Comparison of ENCODE assay signal across 8 cellular contexts in genomic region chr4:174318829-174319764, GRCh38. TPM values are rescaled to one million over a fixed set of nuclear protein-coding genes. Genes with fewer than 3 reads are reported as not detected.
DNase-seq lines count a peak whose midpoint lies in the region; ATAC-seq, FAIRE-seq and TF ChIP-seq lines count a peak whose summit lies in the region.

No MANE protein-coding gene starts in this region.

- intact Hi-C loops in kidney (cut with DNase I): no loop called here

- no peak overlapping the region for H3K9ac ChIP-seq in kidney (ENCODE audit: low read length in 2 of 2)

- H3K27ac ChIP-seq in kidney (ENCODE audit: low read depth in 2 of 2, low read length in 2 of 2): no peak overlapping the region

- FAIRE-seq in kidney (lab: Jason Lieb, UNC): peak; percentile 94

- TF ChIP-seq CTCF in WI38 (IDR thresholded peaks at IDR 0.05; ENCODE audit: low read depth, low read length) (peak; percentile 34; the same call in 1 of the 2 replicates), kidney (IDR thresholded peaks at IDR 0.05; ENCODE audit: borderline replicate concordance, extremely low read depth, insufficient read depth) (peak; percentile 50)

- no peak for ATAC-seq in GM19452 (IDR thresholded peaks at IDR 0.05; ENCODE audit: unreplicated experiment)
- ATAC-seq in HG03135 (IDR thresholded peaks at IDR 0.05; ENCODE audit: unreplicated experiment): no peak

- H3K4me1 ChIP-seq in kidney (ENCODE audit: control insufficient read depth in 1 of 2, insufficient read depth in 1 of 2, low read depth in 1 of 2, low read length in 2 of 2): no peaks in the 10 kb centered on the region

- H3K4me3 ChIP-seq in WI38 (ENCODE audit: low read depth, low read length) (no peak overlapping the region), kidney (ENCODE audit: low read length in 2 of 2) (no peak overlapping the region)

- DNase-seq in NOMO-1 treated with DMSO at 0.1 percent for 48 hours (lab: John Stamatoyannopoulos, UW; ENCODE audit: unreplicated experiment): peak; percentile 24
- no peak for DNase-seq in NOMO-1 treated with dmso at 0.1 percent for 144 hours (lab: John Stamatoyannopoulos, UW; ENCODE audit: unreplicated experiment)
- peak; percentile 16 for DNase-seq in HT1080 (ENCODE audit: low read depth)
- no peak for DNase-seq in kidney
- DNase-seq in activated T-cell treated with anti-CD3 and anti-CD28 coated beads, Interleukin-2, amount 50 U/mL, for 1 hour: no peak

- H3K9me3 ChIP-seq in kidney (ENCODE audit: control insufficient read depth in 1 of 2, low read length in 2 of 2): no peaks in the 10 kb centered on the region

- H3K36me3 ChIP-seq in kidney (ENCODE audit: control insufficient read depth in 1 of 2, insufficient read depth in 2 of 2, low read length in 2 of 2): no peaks in the 10 kb centered on the region

RNA-seq across cellular contexts. Expression of gene CEP44, which starts 35.4 kb away (rescaled TPM):
- total RNA-seq in HT1080 (2014; rRNA removed; shearing (Covaris generic)): 12.4 and 13.9 TPM in 2 replicates
- 16.8 and 21.1 TPM in 2 replicates for polyA plus RNA-seq in HT1080 (2015; cell fraction: cytosol; rRNA removed)
- polyA plus RNA-seq in HT1080 (2015; cell fraction: nucleus; rRNA removed): 49.5 and 53.9 TPM in 2 replicates
- 14.7 TPM for total RNA-seq in kidney
- polyA plus RNA-seq in kidney (ENCODE audit: insufficient read depth, low read depth, low replicate concordance): 5.0 TPM

RNA-seq across cellular contexts. Expression of gene FBXO8, which starts 35.6 kb away (rescaled TPM):
- total RNA-seq in HT1080 (2014; rRNA removed; shearing (Covaris generic)): 20.3 and 22.2 TPM in 2 replicates
- polyA plus RNA-seq in HT1080 (2015; cell fraction: cytosol; rRNA removed): 22.3 and 25.3 TPM in 2 replicates
- polyA plus RNA-seq in HT1080 (2015; cell fraction: nucleus; rRNA removed): 15.5 and 17.0 TPM in 2 replicates
- total RNA-seq in kidney: 35.3 TPM
- polyA plus RNA-seq in kidney (ENCODE audit: insufficient read depth, low read depth, low replicate concordance): 36.3 TPM

Comparison
In these comparisons a context has a peak if more than half of its experiments do, and no peak if none do; other contexts are left out.
1. DNase-seq: peak in NOMO-1 treated with DMSO at 0.1 percent for 48 hours (single experiment) and HT1080 (single experiment); none in NOMO-1 treated with dmso at 0.1 percent for 144 hours (single experiment), kidney (single experiment) and activated T-cell treated with anti-CD3 and anti-CD28 coated beads, Interleukin-2, amount 50 U/mL, for 1 hour (single experiment).